In the genomic region with DNA sequence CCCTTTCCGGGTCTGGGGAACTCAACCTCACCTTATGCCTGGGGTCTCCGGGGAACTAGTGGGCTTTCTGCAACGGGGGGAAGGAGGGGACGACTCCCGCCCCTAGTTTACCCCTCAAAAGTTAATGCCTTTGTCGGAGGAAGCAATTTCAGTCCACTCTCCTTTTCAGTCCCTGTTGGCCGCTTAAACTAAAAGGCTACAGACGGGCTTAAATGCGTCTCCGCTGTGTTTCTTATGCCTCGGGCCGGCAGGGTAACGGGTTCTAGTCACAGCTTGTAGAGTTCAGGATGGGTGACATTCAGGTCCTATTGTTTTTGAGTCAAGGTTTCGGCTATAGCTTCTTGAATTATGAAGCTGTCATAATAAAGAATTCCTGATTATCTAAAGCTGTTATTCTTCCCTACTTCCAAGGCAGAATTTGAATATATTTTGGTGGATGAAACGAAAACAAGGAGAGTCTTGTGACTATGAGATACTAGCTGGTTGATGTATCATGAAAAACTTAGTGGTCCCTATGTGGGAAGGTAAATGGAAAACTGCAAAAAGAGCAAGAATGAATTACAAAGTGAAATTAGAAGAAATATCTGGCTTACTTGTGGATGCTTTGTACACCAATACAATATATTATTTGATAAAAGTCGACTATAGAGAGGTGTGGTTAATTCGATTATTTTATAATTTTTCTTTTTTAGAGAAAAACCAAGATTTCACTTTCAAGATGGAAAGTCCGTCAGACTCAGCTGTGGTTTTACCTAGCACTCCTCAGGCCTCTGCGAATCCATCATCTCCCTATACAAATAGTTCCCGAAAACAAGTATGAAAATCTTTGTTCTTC, we compare ENCODE assay signal across 8 cellular contexts. TPM values are rescaled to one million over a fixed set of nuclear protein-coding genes. Genes with fewer than 3 reads are reported as not detected.
DNase-seq lines count a peak whose midpoint lies in the region; ATAC-seq and TF ChIP-seq lines count a peak whose summit lies in the region.

No MANE protein-coding gene starts in this region.

- no peak for TF ChIP-seq POLR2A in sigmoid colon (IDR thresholded peaks at IDR 0.05)

- H3K4me3 Mint-ChIP-seq in activated T-cell treated with anti-CD3 and anti-CD28 coated beads, Interleukin-2, amount 50 U/mL, for 72 hours = peak overlapping the region; percentile 89 to 92
- peak overlapping the region; percentile 85 for H3K4me3 Mint-ChIP-seq in activated CD8-positive, alpha-beta T cell treated with anti-CD3 and anti-CD28 coated beads for 36 hours

- H3K4me1 ChIP-seq in heart right ventricle (peaks cover 0 to 24% (median 12%) of the 10 kb centered on the region in 9 donors), sigmoid colon (peaks cover 0 to 13% (median 8%) of the 10 kb centered on the region in 4 donors)

- peaks cover 0 to 6% of the 10 kb centered on the region in 2 donors for H3K36me3 Mint-ChIP-seq in activated T-cell treated with anti-CD3 and anti-CD28 coated beads, Interleukin-2, amount 50 U/mL, for 72 hours (ENCODE audit: insufficient read depth in 2 of 2)
- H3K36me3 Mint-ChIP-seq in activated CD8-positive, alpha-beta T cell treated with anti-CD3 and anti-CD28 coated beads for 36 hours (ENCODE audit: low read depth) = peaks cover 15% of the 10 kb centered on the region

- H3K27ac Mint-ChIP-seq in activated T-cell treated with anti-CD3 and anti-CD28 coated beads, Interleukin-2, amount 50 U/mL, for 72 hours = peak overlapping the region; percentile 94
- peak overlapping the region; percentile 94 for H3K27ac Mint-ChIP-seq in activated CD8-positive, alpha-beta T cell treated with anti-CD3 and anti-CD28 coated beads for 36 hours

- TF ChIP-seq EP300 in sigmoid colon (IDR thresholded peaks at IDR 0.05) = no peak

- no peak for ATAC-seq in activated T-cell treated with anti-CD3 and anti-CD28 coated beads, Interleukin-2, amount 50 U/mL, for 72 hours (replicated peaks in 1 of 2)
- ATAC-seq in HG03460 (IDR thresholded peaks at IDR 0.05; ENCODE audit: unreplicated experiment) (peak; percentile 4), heart right ventricle (no peak)
- ATAC-seq in activated CD8-positive, alpha-beta T cell treated with anti-CD3 and anti-CD28 coated beads for 36 hours = peak; percentile 1

- H3K4me3 ChIP-seq in heart right ventricle (peak overlapping the region; percentile 61 to 88 (median 78)), sigmoid colon (peak overlapping the region; percentile 69 to 84 (median 78))

- H3K36me3 ChIP-seq in heart right ventricle (peaks cover 0 to 36% (median 0%) of the 10 kb centered on the region in 9 donors), sigmoid colon (peaks cover 0 to 9% (median 0%) of the 10 kb centered on the region in 4 donors)

- POLR2A ChIA-PET in activated CD8-positive, alpha-beta T cell treated with anti-CD3 and anti-CD28 coated beads for 36 hours (lab: Charles Lee) = interaction anchor here (0.8 to 2.2 kb wide), 24 partner anchors 13 to 427 kb away, joined by 3 to 11 read pairs (median 4); a partner anchor contains a TSS

- H3K27me3 Mint-ChIP-seq in activated T-cell treated with anti-CD3 and anti-CD28 coated beads, Interleukin-2, amount 50 U/mL, for 72 hours (ENCODE audit: low read depth) = peaks cover 6% of the 10 kb centered on the region
- no peaks in the 10 kb centered on the region for H3K27me3 Mint-ChIP-seq in activated CD8-positive, alpha-beta T cell treated with anti-CD3 and anti-CD28 coated beads for 36 hours

- no peaks in the 10 kb centered on the region for H3K9me3 ChIP-seq in heart right ventricle
- no peaks in the 10 kb centered on the region for H3K9me3 ChIP-seq in sigmoid colon

- no peak for DNase-seq in activated T-cell treated with anti-CD3 and anti-CD28 coated beads, Interleukin-2, amount 50 U/mL, for 72 hours
- DNase-seq in activated T-cell treated with anti-CD3 and anti-CD28 coated beads, Interleukin-2, amount 50 U/mL, for 48 hours = no peak
- peak; percentile 42 for DNase-seq in activated CD8-positive, alpha-beta T cell treated with anti-CD3 and anti-CD28 coated beads for 36 hours
- DNase-seq in heart right ventricle = no peak
- no peak for DNase-seq in sigmoid colon
- no peak for DNase-seq in mesenteric fat pad (ENCODE audit: low spot score)
- no peak for DNase-seq in midbrain (lab: John Stamatoyannopoulos, UW)

- no peaks in the 10 kb centered on the region for H3K27me3 ChIP-seq in heart right ventricle
- no peaks in the 10 kb centered on the region for H3K27me3 ChIP-seq in sigmoid colon

- CTCF ChIA-PET in activated CD8-positive, alpha-beta T cell treated with anti-CD3 and anti-CD28 coated beads for 36 hours (lab: Charles Lee) = interaction anchor here (0.6 to 4.7 kb wide), 30 partner anchors 8 to 414 kb away, joined by 3 to 45 read pairs (median 5); no protein-coding TSS in a partner anchor

- H3K27ac ChIP-seq in heart right ventricle = peak overlapping the region; percentile 37 to 100 (median 98)
- peak overlapping the region; percentile 96 to 98 (median 98) for H3K27ac ChIP-seq in sigmoid colon

- H3K4me1 Mint-ChIP-seq in activated T-cell treated with anti-CD3 and anti-CD28 coated beads, Interleukin-2, amount 50 U/mL, for 72 hours (ENCODE audit: low read depth) = peaks cover 51% of the 10 kb centered on the region
- peaks cover 30% of the 10 kb centered on the region for H3K4me1 Mint-ChIP-seq in activated CD8-positive, alpha-beta T cell treated with anti-CD3 and anti-CD28 coated beads for 36 hours (ENCODE audit: low read depth)

- no peaks in the 10 kb centered on the region for H3K9me3 Mint-ChIP-seq in activated T-cell treated with anti-CD3 and anti-CD28 coated beads, Interleukin-2, amount 50 U/mL, for 72 hours
- no peaks in the 10 kb centered on the region for H3K9me3 Mint-ChIP-seq in activated CD8-positive, alpha-beta T cell treated with anti-CD3 and anti-CD28 coated beads for 36 hours

- 23 to 24% methylated on average over 20 of the region's 20 CpGs for WGBS in heart right ventricle, 2 donors
- WGBS in sigmoid colon, 2 donors = 19 to 21% methylated on average over 20 of the region's 20 CpGs

- intact Hi-C loops in activated CD8-positive, alpha-beta T cell treated with anti-CD3 and anti-CD28 coated beads for 36 hours (cut with micrococcal nuclease) = loop anchor here (2.0 to 10.0 kb wide), 3 partner anchors 155 to 234 kb away; a partner anchor contains a TSS
- intact Hi-C loops in heart right ventricle (cut with DNase I) = loop anchor here in 8 of 10 donors (2.0 to 10.0 kb wide), 12 partner anchors 68 to 238 kb away; a partner anchor contains a TSS
- intact Hi-C loops in sigmoid colon (cut with DNase I) = loop anchor here (1.0 to 5.0 kb wide), 4 partner anchors 110 to 235 kb away; a partner anchor contains a TSS

- no peak for TF ChIP-seq CTCF in activated CD8-positive, alpha-beta T cell treated with anti-CD3 and anti-CD28 coated beads for 36 hours (IDR thresholded peaks at IDR 0.05)
- TF ChIP-seq CTCF in heart right ventricle (IDR thresholded peaks at IDR 0.05) = no peak
- no peak for TF ChIP-seq CTCF in sigmoid colon (IDR thresholded peaks at IDR 0.05)

RNA-seq across cellular contexts. Expression of a gene that starts 0.5 kb away (rescaled TPM):
- 10 to 100 TPM; 16.0 to 16.3 TPM for total RNA-seq in activated T-cell treated with anti-CD3 and anti-CD28 coated beads, Interleukin-2, amount 50 U/mL, for 72 hours
- 10 to 100 TPM; 16.8 to 17.9 TPM for total RNA-seq in activated CD8-positive, alpha-beta T cell treated with anti-CD3 and anti-CD28 coated beads for 36 hours
- total RNA-seq in heart right ventricle (10 to 100 TPM in 1 of 10 donors, 1 to 10 TPM in 9; 4.4 to 10.4 (median 6.7) TPM), sigmoid colon (10 to 100 TPM in 2 of 4 donors, 1 to 10 TPM in 2; 6.1 to 13.9 (median 10.5) TPM), mesenteric fat pad (6.1 TPM)
- polyA plus RNA-seq in heart right ventricle (10 to 100 TPM in 1 of 2 donors, 1 to 10 TPM in 1; 7.5 to 12.1 TPM), sigmoid colon (1 to 10 TPM; 6.6 to 7.2 (median 6.9) TPM)

RNA-seq across cellular contexts. Expression of a gene that starts 36.8 kb away (rescaled TPM):
- total RNA-seq in activated T-cell treated with anti-CD3 and anti-CD28 coated beads, Interleukin-2, amount 50 U/mL, for 72 hours = not detected
- not detected for total RNA-seq in activated CD8-positive, alpha-beta T cell treated with anti-CD3 and anti-CD28 coated beads for 36 hours
- total RNA-seq in heart right ventricle (under 1 TPM in 4 of 10 donors, not detected in 6; 0.10 to 0.39 (median 0.16) TPM), sigmoid colon (not detected), mesenteric fat pad (0.19 TPM)
- polyA plus RNA-seq in heart right ventricle (under 1 TPM; 0.15 to 0.36 TPM), sigmoid colon (10 to 100 TPM; 18.7 to 67.4 (median 24.0) TPM)

Comparison
In these comparisons a context has a peak if more than half of its experiments do, and no peak if none do; other contexts are left out.
1. ATAC-seq: peak in HG03460 (single experiment) and activated CD8-positive, alpha-beta T cell treated with anti-CD3 and anti-CD28 coated beads for 36 hours (single experiment); none in activated T-cell treated with anti-CD3 and anti-CD28 coated beads, Interleukin-2, amount 50 U/mL, for 72 hours (0 of 2) and heart right ventricle (0 of 8).